ENCODE assay signal across 8 cellular contexts in genomic region chr1:120913651-120914389, GRCh38. TPM values are rescaled to one million over a fixed set of nuclear protein-coding genes. Genes with fewer than 3 reads are reported as not detected.
DNase-seq lines count a peak whose midpoint lies in the region; ATAC-seq and TF ChIP-seq lines count a peak whose summit lies in the region.
"Not testable (repeated sequence)": the region's sequence is repeated elsewhere in the genome, so short reads cannot be mapped to it uniquely, and the experiment has no call there.

No MANE protein-coding gene starts in this region.

- not testable (repeated sequence) for H3K27me3 ChIP-seq in Caco-2 (replicated peaks; ENCODE audit: control insufficient read depth, insufficient read depth, low read length)

- H3K36me3 Mint-ChIP-seq in Caco-2 (ENCODE audit: insufficient read depth, unreplicated experiment); T-helper 17 cell (ENCODE audit: low read depth): not testable (repeated sequence)

- POLR2A ChIA-PET in Caco-2 (lab: Charles Lee), result not testable (repeated sequence)

- not testable (repeated sequence) for ATAC-seq in T-helper 17 cell, left lobe of liver

- peak overlapping the region; percentile 35 for H3K4me3 ChIP-seq in Caco-2 (ENCODE audit: low read depth, low read length)
- H3K4me3 ChIP-seq in choroid plexus epithelial cell (ENCODE audit: low read depth, low read length), result peak overlapping the region; percentile 59

- TF ChIP-seq CTCF in Caco-2 (IDR thresholded peaks at IDR 0.05; ENCODE audit: insufficient read depth in 1 of 2, low read depth in 1 of 2, low read length in 1 of 2, severe bottlenecking in 1 of 2, unreplicated experiment in 1 of 2); choroid plexus epithelial cell (conservative IDR thresholded peaks at IDR 0.05; ENCODE audit: low read depth, low read length): not testable (repeated sequence)

- H3K27me3 Mint-ChIP-seq in Caco-2 (ENCODE audit: insufficient read depth, unreplicated experiment); T-helper 17 cell: not testable (repeated sequence)

- intact Hi-C loops in Caco-2 (cut with micrococcal nuclease; ENCODE audit: unreplicated experiment), result not testable (repeated sequence)

- H3K4me3 Mint-ChIP-seq in Caco-2 (ENCODE audit: unreplicated experiment), result peak overlapping the region; percentile 67
- H3K4me3 Mint-ChIP-seq in T-helper 17 cell, result peak overlapping the region; percentile 68

- H3K4me1 ChIP-seq in Caco-2, result not testable (repeated sequence)

- not testable (repeated sequence) for H3K4me1 Mint-ChIP-seq in Caco-2 (ENCODE audit: low read depth, unreplicated experiment); T-helper 17 cell

- CTCF ChIA-PET in Caco-2 (lab: Charles Lee), result not testable (repeated sequence)

- peak; percentile 43 to 52 for DNase-seq in Caco-2
- DNase-seq in M059J (ENCODE audit: low read depth), result peak; percentile 13
- DNase-seq in T-helper 17 cell, result peak; percentile 60 to 80 (median 76)
- peak; percentile 74 for DNase-seq in activated T-cell treated with anti-CD3 and anti-CD28 coated beads, Interleukin-2, amount 50 U/mL, for 1 hour
- peak; percentile 26 for DNase-seq in choroid plexus epithelial cell (ENCODE audit: low read depth)
- DNase-seq in left lobe of liver (ENCODE audit: low spot score), result peak; percentile 66
- DNase-seq in putamen (ENCODE audit: low spot score), result peak; percentile 2
- DNase-seq in stimulated activated CD8-positive, alpha-beta memory T cell treated with anti-CD3 and anti-CD28 coated beads, Interleukin-7, amount 100 ng/mL, for 24 hours (ENCODE audit: low read depth), result peak; percentile 47

- not testable (repeated sequence) for H3K27ac Mint-ChIP-seq in Caco-2 (ENCODE audit: unreplicated experiment); T-helper 17 cell

- H3K9me3 ChIP-seq in Caco-2; T-helper 17 cell (ENCODE audit: control insufficient read depth, low read length, poor library complexity, severe bottlenecking): not testable (repeated sequence)

- not testable (repeated sequence) for H3K9me3 Mint-ChIP-seq in Caco-2 (ENCODE audit: unreplicated experiment)

- BruUV-seq in Caco-2 (replicated peaks; lab: Mats Ljungman, UMichigan), result TSS peak; percentile 67

- not testable (repeated sequence) for H3K36me3 ChIP-seq in Caco-2 (ENCODE audit: control insufficient read depth, insufficient read depth, low read length)

RNA-seq across cellular contexts. Expression of gene PPIAL4A, which starts 24.2 kb away (rescaled TPM):
- total RNA-seq in Caco-2 (2022), result not detected in 2 replicates
- total RNA-seq in M059J (2014; rRNA removed; shearing (Covaris generic)), result not detected in 2 replicates
- total RNA-seq in T-helper 17 cell, result not detected
- not detected for total RNA-seq in left lobe of liver

Comparison
In these comparisons a context has a peak if more than half of its experiments do, and no peak if none do; other contexts are left out.
1. DNase-seq: peak in every context shown above with its lines; median percentile 76 in T-helper 17 cell; 74 in activated T-cell treated with anti-CD3 and anti-CD28 coated beads, Interleukin-2, amount 50 U/mL, for 1 hour; 66 in left lobe of liver; 48 in Caco-2; 47 in stimulated activated CD8-positive, alpha-beta memory T cell treated with anti-CD3 and anti-CD28 coated beads, Interleukin-7, amount 100 ng/mL, for 24 hours; 26 in choroid plexus epithelial cell; 13 in M059J; 2 in putamen.